28 cellular contexts compared by ENCODE assay signal in genomic region chr7:69746383-69746782, GRCh38.
"Had no signal": no experiment of that assay in that cellular context is flagged by ENCODE, and none has a peak within 500 bp of the region (broad histone marks: within the 10 kb centered on the region; RNA-seq: fewer than 3 reads in every experiment).

No MANE protein-coding gene starts in this region.

- H3K9me3 Mint-ChIP-seq: naive thymus-derived CD8-positive, alpha-beta T cell; natural killer cell treated with Interleukin-12 subunit alpha and Interleukin-12 subunit beta and Interleukin-15 and Interleukin-18, amount 100 ng/mL, for 72 hours; nephron progenitor cell; neural crest cell; stimulated activated memory B cell treated with anti-CD40 and anti-IgM and Interleukin-4, amounts not matched to agents 10 μg/mL and 1 μg/mL and 100 μg/mL, for 72 hours; stimulated activated naive CD8-positive, alpha-beta T cell treated with anti-CD3 and anti-CD28 coated beads, Interleukin-15, amount 100 ng/mL, for 72 hours; type B pancreatic cell had no signal

- H3K4me1 Mint-ChIP-seq: naive thymus-derived CD8-positive, alpha-beta T cell; stimulated activated naive CD8-positive, alpha-beta T cell treated with anti-CD3 and anti-CD28 coated beads, Interleukin-15, amount 100 ng/mL, for 72 hours had no signal

- DNase-seq: naive thymus-derived CD8-positive, alpha-beta T cell; nephron progenitor cell; nucleus accumbens; pancreas; psoas muscle; right cardiac atrium; right lobe of liver; sigmoid colon; small intestine; stimulated activated CD4-positive, alpha-beta T cell treated with anti-CD3 and anti-CD28 coated beads, Interleukin-1b, Interleukin-23, amount 100 ng/mL, for 48 hours; stimulated activated CD4-positive, alpha-beta T cell treated with anti-CD3 and anti-CD28 coated beads, Interleukin-4, amount 100 ng/mL, for 1 hour; stimulated activated CD4-positive, alpha-beta T cell treated with anti-CD3 and anti-CD28 coated beads, Interleukin-4, amount 100 ng/mL, for 4 hours; stimulated activated CD8-positive, alpha-beta memory T cell treated with anti-CD3 and anti-CD28 coated beads, Interleukin-4, amount 100 ng/mL, for 48 hours; stimulated activated naive CD4-positive, alpha-beta T cell; stimulated activated naive CD8-positive, alpha-beta T cell treated with anti-CD3 and anti-CD28 coated beads, Interleukin-15, amount 100 ng/mL, for 72 hours; stimulated activated naive CD8-positive, alpha-beta T cell treated with anti-CD3 and anti-CD28 coated beads, Interleukin-15, Interleukin-2, amounts not matched to agents 100 U/mL and 50 U/mL, for 24 hours; substantia nigra; testis; tibial artery; transverse colon had no signal

- H3K4me1 ChIP-seq: pancreas, psoas muscle, right lobe of liver, tibial artery, transverse colon, vagina had no signal

- ATAC-seq: naive thymus-derived CD8-positive, alpha-beta T cell; pancreas; psoas muscle; right cardiac atrium; right lobe of liver; stimulated activated naive CD8-positive, alpha-beta T cell treated with anti-CD3 and anti-CD28 coated beads, Interleukin-15, amount 100 ng/mL, for 72 hours; stimulated activated naive CD8-positive, alpha-beta T cell treated with anti-CD3 and anti-CD28 coated beads, Interleukin-15, Interleukin-2, amounts not matched to agents 100 U/mL and 50 U/mL, for 24 hours had no signal

- H3K27me3 Mint-ChIP-seq: natural killer cell treated with Interleukin-12 subunit alpha and Interleukin-12 subunit beta and Interleukin-15 and Interleukin-18, amount 100 ng/mL, for 72 hours; stimulated activated memory B cell treated with anti-CD40 and anti-IgM and Interleukin-4, amounts not matched to agents 10 μg/mL and 1 μg/mL and 100 μg/mL, for 72 hours; stimulated activated naive CD8-positive, alpha-beta T cell treated with anti-CD3 and anti-CD28 coated beads, Interleukin-15, amount 100 ng/mL, for 72 hours; type B pancreatic cell had no signal

- H3K36me3 Mint-ChIP-seq: naive thymus-derived CD8-positive, alpha-beta T cell; natural killer cell treated with Interleukin-12 subunit alpha and Interleukin-12 subunit beta and Interleukin-15 and Interleukin-18, amount 100 ng/mL, for 72 hours; stimulated activated memory B cell treated with anti-CD40 and anti-IgM and Interleukin-4, amounts not matched to agents 10 μg/mL and 1 μg/mL and 100 μg/mL, for 72 hours had no signal

- H3K4me3 ChIP-seq: pancreas, psoas muscle, right lobe of liver, sigmoid colon, suprapubic skin, testis, tibial artery, transverse colon, vagina had no signal

- H3K4me3 Mint-ChIP-seq: naive thymus-derived CD8-positive, alpha-beta T cell; natural killer cell treated with Interleukin-12 subunit alpha and Interleukin-12 subunit beta and Interleukin-15 and Interleukin-18, amount 100 ng/mL, for 72 hours; nephron progenitor cell; neural crest cell; stimulated activated memory B cell treated with anti-CD40 and anti-IgM and Interleukin-4, amounts not matched to agents 10 μg/mL and 1 μg/mL and 100 μg/mL, for 72 hours; stimulated activated naive CD8-positive, alpha-beta T cell treated with anti-CD3 and anti-CD28 coated beads, Interleukin-15, amount 100 ng/mL, for 72 hours; type B pancreatic cell had no signal

- FAIRE-seq: pancreas, small intestine, urothelium cell line had no signal

- H3K27ac Mint-ChIP-seq: naive thymus-derived CD8-positive, alpha-beta T cell; natural killer cell treated with Interleukin-12 subunit alpha and Interleukin-12 subunit beta and Interleukin-15 and Interleukin-18, amount 100 ng/mL, for 72 hours; nephron progenitor cell; stimulated activated naive CD8-positive, alpha-beta T cell treated with anti-CD3 and anti-CD28 coated beads, Interleukin-15, amount 100 ng/mL, for 72 hours; type B pancreatic cell had no signal

- H3K36me3 ChIP-seq: neutrophil, pancreas, right lobe of liver, sigmoid colon, suprapubic skin, tibial artery, transverse colon, vagina had no signal

- H3K27ac ChIP-seq: neutrophil, pancreas, psoas muscle, right lobe of liver, sigmoid colon, suprapubic skin, testis, tibial artery, transverse colon, vagina had no signal

- H3K9me3 ChIP-seq: neutrophil, pancreas, psoas muscle, right lobe of liver, sigmoid colon, suprapubic skin, testis, tibial artery, transverse colon, vagina had no signal

- H3K27me3 ChIP-seq: neutrophil, pancreas, right lobe of liver, sigmoid colon, suprapubic skin, testis, tibial artery, transverse colon, vagina had no signal
